Comparison of ENCODE assay signal across 10 cellular contexts in genomic region chr12:77273898-77274297, GRCh38.
"Had no signal": no experiment of that assay in that cellular context is flagged by ENCODE, and none has a peak within 500 bp of the region (broad histone marks: within the 10 kb centered on the region; RNA-seq: fewer than 3 reads in every experiment).

No MANE protein-coding gene starts in this region.

- H2AFZ ChIP-seq: GM23248 had no signal

- H3K4me1 ChIP-seq: HAP-1 had no signal

- ATAC-seq: GM23338, HCT116 had no signal

- H3K9me3 Mint-ChIP-seq: GM23338, H9, HFFc6 had no signal

- H3K4me3 Mint-ChIP-seq: GM23338, H9, HFFc6 had no signal

- H3K9me3 ChIP-seq: HAP-1 had no signal

- H3K27ac ChIP-seq: GM23248 had no signal

- H3K4me3 ChIP-seq: GM23248, GM23338, HAP-1 had no signal

- DNase-seq: GM23248, GOT3, H7, H9, HCEC 1CT, HFFc6 had no signal

- H3K27ac Mint-ChIP-seq: GM23338, HFFc6 had no signal

- H3K36me3 ChIP-seq: HAP-1 had no signal

- H3K4me2 ChIP-seq: GM23338 had no signal

- FAIRE-seq: H54 had no signal

- H3K9ac ChIP-seq: GM23248 had no signal
